ENCODE assay signal across 27 cellular contexts in genomic region chr21:35329940-35330670, GRCh38.
DNase-seq lines count a peak whose midpoint lies in the region; ATAC-seq and TF ChIP-seq lines count a peak whose summit lies in the region.
"Had no signal": no experiment of that assay in that cellular context is flagged by ENCODE, and none has a peak within 500 bp of the region (broad histone marks: within the 10 kb centered on the region; RNA-seq: fewer than 3 reads in every experiment).

No MANE protein-coding gene starts in this region.

- H3K4me1 ChIP-seq in esophagus muscularis mucosa: peaks cover 0 to 3% (median under 1%) of the 10 kb centered on the region in 4 donors
- H3K4me1 ChIP-seq: A549, HAP-1 had no signal

- no peak for TF ChIP-seq EP300 in esophagus muscularis mucosa (IDR thresholded peaks at IDR 0.05)

- 83% methylated on average over 4 of the region's 4 CpGs for WGBS in esophagus muscularis mucosa

- no peaks in the 10 kb centered on the region for H3K9me3 ChIP-seq in esophagus muscularis mucosa
- H3K9me3 ChIP-seq: A549, HAP-1, stomach had no signal

- no peak for TF ChIP-seq POLR2A in esophagus muscularis mucosa (IDR thresholded peaks at IDR 0.05; ENCODE audit: low read depth)

- no peak for TF ChIP-seq CTCF in esophagus muscularis mucosa (IDR thresholded peaks at IDR 0.05)

- no peak overlapping the region for H3K4me3 ChIP-seq in esophagus muscularis mucosa
- H3K4me3 ChIP-seq: A549, HAP-1, skin epidermis, stomach had no signal

- DNase-seq in NCI-H345 (lab: John Stamatoyannopoulos, UW) (peak; percentile 43), NCI-H345 treated with DMSO at 0.1 percent for 48 hours (lab: John Stamatoyannopoulos, UW; ENCODE audit: unreplicated experiment) (no peak), NCI-H2029 treated with DMSO at 0.1 percent for 48 hours (lab: John Stamatoyannopoulos, UW) (peak; percentile 16), esophagus muscularis mucosa (ENCODE audit: extremely low spot score) (peak; percentile 34), sciatic nerve (ENCODE audit: low spot score) (no peak), kidney tubule cell (ENCODE audit: low spot score) (no peak)
- DNase-seq: activated CD4-positive, alpha-beta T cell treated with anti-CD3 and anti-CD28 coated beads for 36 hours; activated gamma-delta T cell; activated naive CD8-positive, alpha-beta T cell treated with anti-CD3 and anti-CD28 coated beads, Interleukin-2, amount 10 ng/mL, durations not matched to agents 7 days and 5 days; activated T-cell treated with anti-CD3 and anti-CD28 coated beads, Interleukin-2, amount 50 U/mL, for 1 hour; CD4-positive, alpha-beta memory T cell; DMS 273 treated with DMSO at 0.1 percent for 48 hours; foreskin melanocyte; GF-D8; mesendoderm; NCI-H2081 treated with DMSO at 0.1 percent for 48 hours; nucleus accumbens; SHP77 treated with DMSO at 0.1 percent for 48 hours; stimulated activated CD4-positive, alpha-beta T cell treated with anti-CD3 and anti-CD28 coated beads, Interleukin-1b, Interleukin-23, amount 100 ng/mL, for 48 hours; stomach; trophoblast cell had no signal

- H3K36me3 ChIP-seq in esophagus muscularis mucosa: no peaks in the 10 kb centered on the region
- H3K36me3 ChIP-seq: HAP-1, stomach had no signal

- intact Hi-C loops in esophagus muscularis mucosa (cut with DNase I): no loop called here
- intact Hi-C loops in sciatic nerve (cut with DNase I): no loop called here

- peak; percentile 92 for ATAC-seq in sciatic nerve
- no peak for ATAC-seq in GM21381 (IDR thresholded peaks at IDR 0.05; ENCODE audit: unreplicated experiment)
- no peak for ATAC-seq in GM18498 (IDR thresholded peaks at IDR 0.05; ENCODE audit: unreplicated experiment)
- ATAC-seq: A549; activated CD4-positive, alpha-beta T cell treated with anti-CD3 and anti-CD28 coated beads for 36 hours; left lobe of liver had no signal

- no peaks in the 10 kb centered on the region for H3K27me3 ChIP-seq in esophagus muscularis mucosa
- H3K27me3 ChIP-seq: stomach had no signal

- H3K27ac ChIP-seq in esophagus muscularis mucosa (replicated peaks in 1 of 4): no peak overlapping the region
- H3K27ac ChIP-seq: A549, skin epidermis had no signal

Comparison
In these comparisons a context has a peak if more than half of its experiments do, and no peak if none do; other contexts are left out.
1. DNase-seq: peak in NCI-H345 (single experiment), NCI-H2029 treated with DMSO at 0.1 percent for 48 hours (single experiment) and esophagus muscularis mucosa (single experiment); none in NCI-H345 treated with DMSO at 0.1 percent for 48 hours (single experiment), sciatic nerve (single experiment) and kidney tubule cell (single experiment).